ENCODE assay signal across 19 cellular contexts in genomic region chr12:27564612-27565213, GRCh38. TPM values are rescaled to one million over a fixed set of nuclear protein-coding genes. Genes with fewer than 3 reads are reported as not detected.
DNase-seq lines count a peak whose midpoint lies in the region; ATAC-seq lines count a peak whose summit lies in the region.
"Had no signal": no experiment of that assay in that cellular context is flagged by ENCODE, and none has a peak within 500 bp of the region (broad histone marks: within the 10 kb centered on the region; RNA-seq: fewer than 3 reads in every experiment).

No MANE protein-coding gene starts in this region.

- no peaks in the 10 kb centered on the region for H3K27me3 ChIP-seq in esophagus (ENCODE audit: control insufficient read depth in 1 of 2, insufficient read depth in 2 of 2, low read length in 2 of 2)
- H3K27me3 ChIP-seq in trophoblast cell (ENCODE audit: insufficient read depth, low read length) = no peaks in the 10 kb centered on the region
- H3K27me3 ChIP-seq: right atrium auricular region had no signal

- no peak overlapping the region for H2BK120ac ChIP-seq in trophoblast cell (ENCODE audit: insufficient read depth, low read length, poor library complexity)

- H3K4me3 Mint-ChIP-seq in stimulated activated memory B cell treated with anti-CD40 and anti-IgM and Interleukin-4, amounts not matched to agents 10 μg/mL and 1 μg/mL and 100 μg/mL, for 72 hours = no peak overlapping the region
- H3K4me3 Mint-ChIP-seq: activated naive CD4-positive, alpha-beta T cell treated with anti-CD3 and anti-CD28 coated beads for 36 hours; stimulated activated effector memory CD8-positive, alpha-beta T cell treated with anti-CD3 and anti-CD28 coated beads, Interleukin-12 subunit alpha, Interleukin-12 subunit beta, amount 100 ng/mL, for 72 hours had no signal

- DNase-seq in Daoy (ENCODE audit: low read depth) (peak; percentile 48), SK-N-DZ (ENCODE audit: low spot score) (peak; percentile 47), trophoblast cell (peak in 1 of 2 donors; percentile 14), cerebellum (ENCODE audit: low spot score) (no peak), iPS-NIHi11 (ENCODE audit: low spot score) (no peak)
- DNase-seq: activated naive CD4-positive, alpha-beta T cell treated with anti-CD3 and anti-CD28 coated beads for 36 hours; C1 segment of cervical spinal cord; GDM1; GOT3; Kasumi-1; NCI-H187 treated with DMSO at 0.1 percent for 48 hours; NCI-H526; SIG-M5; stimulated activated CD4-positive, alpha-beta T cell treated with anti-CD3 and anti-CD28 coated beads, Interleukin-4, amount 100 ng/mL, for 1 hour had no signal

- H3K9me3 Mint-ChIP-seq in stimulated activated memory B cell treated with anti-CD40 and anti-IgM and Interleukin-4, amounts not matched to agents 10 μg/mL and 1 μg/mL and 100 μg/mL, for 72 hours = no peaks in the 10 kb centered on the region
- H3K9me3 Mint-ChIP-seq: activated naive CD4-positive, alpha-beta T cell treated with anti-CD3 and anti-CD28 coated beads for 36 hours; stimulated activated effector memory CD8-positive, alpha-beta T cell treated with anti-CD3 and anti-CD28 coated beads, Interleukin-12 subunit alpha, Interleukin-12 subunit beta, amount 100 ng/mL, for 72 hours had no signal

- no peaks in the 10 kb centered on the region for H3K36me3 Mint-ChIP-seq in stimulated activated memory B cell treated with anti-CD40 and anti-IgM and Interleukin-4, amounts not matched to agents 10 μg/mL and 1 μg/mL and 100 μg/mL, for 72 hours
- H3K36me3 Mint-ChIP-seq: stimulated activated effector memory CD8-positive, alpha-beta T cell treated with anti-CD3 and anti-CD28 coated beads, Interleukin-12 subunit alpha, Interleukin-12 subunit beta, amount 100 ng/mL, for 72 hours had no signal

- H3K4me2 ChIP-seq in trophoblast cell (ENCODE audit: low read length) = no peak overlapping the region

- WGBS in esophagus, 2 donors = 37 to 51% methylated on average over 9 of the region's 9 CpGs
- no CpG with 5 or more reads among the region's 9 CpGs for WGBS in trophoblast cell (ENCODE audit: extremely low coverage, insufficient coverage, insufficient read length)

- no peak overlapping the region for H2BK5ac ChIP-seq in trophoblast cell (ENCODE audit: low read depth, low read length, poor library complexity)

- no peak overlapping the region for H4K8ac ChIP-seq in trophoblast cell (ENCODE audit: low read depth, low read length)

- H3K27me3 Mint-ChIP-seq in stimulated activated memory B cell treated with anti-CD40 and anti-IgM and Interleukin-4, amounts not matched to agents 10 μg/mL and 1 μg/mL and 100 μg/mL, for 72 hours = peaks cover 26% of the 10 kb centered on the region

- no peak overlapping the region for H3K14ac ChIP-seq in trophoblast cell (ENCODE audit: low read length)

- no peak overlapping the region for H2AFZ ChIP-seq in trophoblast cell (ENCODE audit: insufficient read depth, low read length, poor library complexity)

- peak overlapping the region; percentile 63 for H3K18ac ChIP-seq in trophoblast cell (ENCODE audit: low read length)

- H3K27ac Mint-ChIP-seq in stimulated activated memory B cell treated with anti-CD40 and anti-IgM and Interleukin-4, amounts not matched to agents 10 μg/mL and 1 μg/mL and 100 μg/mL, for 72 hours = no peak overlapping the region
- H3K27ac Mint-ChIP-seq: activated naive CD4-positive, alpha-beta T cell treated with anti-CD3 and anti-CD28 coated beads for 36 hours; stimulated activated effector memory CD8-positive, alpha-beta T cell treated with anti-CD3 and anti-CD28 coated beads, Interleukin-12 subunit alpha, Interleukin-12 subunit beta, amount 100 ng/mL, for 72 hours had no signal

- H3K27ac ChIP-seq in esophagus (ENCODE audit: low read depth in 2 of 2, low read length in 1 of 2) = peak overlapping the region; percentile 55 to 67
- H3K27ac ChIP-seq in trophoblast cell (ENCODE audit: low read depth, low read length) = peak overlapping the region; percentile 27

- no peak overlapping the region for H3K23ac ChIP-seq in trophoblast cell (ENCODE audit: low read length)

- H3K4me3 ChIP-seq in esophagus (ENCODE audit: low read depth in 1 of 2, low read length in 2 of 2) (no peak overlapping the region), trophoblast cell (ENCODE audit: low read depth, low read length) (no peak overlapping the region)
- H3K4me3 ChIP-seq: right atrium auricular region had no signal

- no peak overlapping the region for H2AK5ac ChIP-seq in trophoblast cell (ENCODE audit: low read length)

- H4K12ac ChIP-seq in trophoblast cell (ENCODE audit: low read depth, low read length) = no peak overlapping the region

- no peak overlapping the region for H4K91ac ChIP-seq in trophoblast cell (ENCODE audit: low read depth, low read length)

- peaks cover 2% of the 10 kb centered on the region for H3K79me1 ChIP-seq in trophoblast cell (ENCODE audit: low read length)

- H3K4me1 ChIP-seq in esophagus (ENCODE audit: control insufficient read depth in 2 of 2, insufficient read depth in 2 of 2, low read length in 1 of 2) (peaks cover 2% of the 10 kb centered on the region in 2 donors), trophoblast cell (ENCODE audit: control insufficient read depth in 1 of 2, insufficient read depth in 2 of 2, low read length in 2 of 2) (peaks cover 3 to 4% of the 10 kb centered on the region in 2 experiments)

- H2BK12ac ChIP-seq in trophoblast cell (ENCODE audit: low read length) = no peak overlapping the region

- no peak overlapping the region for H3K4ac ChIP-seq in trophoblast cell (ENCODE audit: low read depth, low read length)

- H3K79me2 ChIP-seq in trophoblast cell (ENCODE audit: control insufficient read depth, insufficient read depth, low read length, poor library complexity) = peaks cover 5% of the 10 kb centered on the region

- ATAC-seq in HG03457 (IDR thresholded peaks at IDR 0.05; ENCODE audit: unreplicated experiment) = no peak
- no peak for ATAC-seq in stimulated activated memory B cell treated with anti-CD40 and anti-IgM and Interleukin-4, amounts not matched to agents 10 μg/mL and 1 μg/mL and 100 μg/mL, for 72 hours
- ATAC-seq: stimulated activated effector memory CD8-positive, alpha-beta T cell treated with anti-CD3 and anti-CD28 coated beads, Interleukin-12 subunit alpha, Interleukin-12 subunit beta, amount 100 ng/mL, for 72 hours had no signal

- H3K4me1 Mint-ChIP-seq in stimulated activated memory B cell treated with anti-CD40 and anti-IgM and Interleukin-4, amounts not matched to agents 10 μg/mL and 1 μg/mL and 100 μg/mL, for 72 hours = peaks cover 6% of the 10 kb centered on the region

- H3K9me3 ChIP-seq in esophagus (ENCODE audit: control insufficient read depth in 2 of 2, insufficient read depth in 1 of 2, low read depth in 1 of 2, low read length in 1 of 2) = no peaks in the 10 kb centered on the region
- H3K9me3 ChIP-seq in trophoblast cell (ENCODE audit: insufficient read depth, low read depth, low read length) = no peaks in the 10 kb centered on the region
- H3K9me3 ChIP-seq: right atrium auricular region had no signal

- H3K36me3 ChIP-seq in esophagus (ENCODE audit: control insufficient read depth in 2 of 2, insufficient read depth in 2 of 2, low read length in 1 of 2) (no peaks in the 10 kb centered on the region), trophoblast cell (ENCODE audit: control insufficient read depth in 1 of 2, insufficient read depth in 2 of 2, low read length in 2 of 2) (peaks cover 0 to 2% of the 10 kb centered on the region in 2 experiments)
- H3K36me3 ChIP-seq: right atrium auricular region had no signal

- H3K9ac ChIP-seq in trophoblast cell (ENCODE audit: low read length) = no peak overlapping the region

RNA-seq across cellular contexts. Expression of gene PPFIBP1, which starts 40.7 kb away (rescaled TPM):
- total RNA-seq in Daoy (2014; rRNA removed; shearing (Covaris generic)) = 77.7 and 96.9 TPM in 2 replicates
- 17.9 and 27.7 TPM in 2 replicates for polyA plus RNA-seq in SK-N-DZ (2014; cell fraction: cytosol; rRNA removed)
- polyA plus RNA-seq in SK-N-DZ (2014; cell fraction: nucleus; rRNA removed) = 23.4 and 28.7 TPM in 2 replicates
- 10 to 100 TPM; 12.0 to 13.4 TPM for polyA plus RNA-seq in esophagus
- 104 and 107 TPM in 2 replicates for polyA plus RNA-seq in trophoblast cell (2013)
- total RNA-seq in cerebellum = 35.7 TPM

Comparison
In these comparisons a context has a peak if more than half of its experiments do, and no peak if none do; other contexts are left out.
1. DNase-seq: peak in Daoy (single experiment) and SK-N-DZ (single experiment); none in cerebellum (single experiment) and iPS-NIHi11 (single experiment).